Comparison of ENCODE assay signal across 10 cellular contexts in genomic region chr1:182069028-182069466, GRCh38. TPM values are rescaled to one million over a fixed set of nuclear protein-coding genes. Genes with fewer than 3 reads are reported as not detected.
DNase-seq lines count a peak whose midpoint lies in the region; ATAC-seq and TF ChIP-seq lines count a peak whose summit lies in the region.
"Had no signal": no experiment of that assay in that cellular context is flagged by ENCODE, and none has a peak within 500 bp of the region (broad histone marks: within the 10 kb centered on the region; RNA-seq: fewer than 3 reads in every experiment).

No MANE protein-coding gene starts in this region.

- H3K27ac ChIP-seq in prostate gland, result no peak overlapping the region
- H3K27ac ChIP-seq: SK-N-MC had no signal

- 8% methylated on average over 12 of the region's 12 CpGs for WGBS in prostate gland

- H3K36me3 ChIP-seq in prostate gland, result no peaks in the 10 kb centered on the region

- H3K9me3 ChIP-seq in prostate gland, result no peaks in the 10 kb centered on the region

- H3K4me1 ChIP-seq in prostate gland (replicated peaks), result no peaks in the 10 kb centered on the region

- peak; percentile 24 for DNase-seq in DMS79 (lab: John Stamatoyannopoulos, UW)
- peak; percentile 50 for DNase-seq in NCI-H2227 treated with DMSO at 0.1 percent for 48 hours (lab: John Stamatoyannopoulos, UW)
- peak; percentile 54 to 71 for DNase-seq in activated T-cell treated with anti-CD3 and anti-CD28 coated beads, Interleukin-2, amount 50 U/mL, for 48 hours
- peak; percentile 67 for DNase-seq in Right ventricle myocardium superior
- DNase-seq in prostate gland (ENCODE audit: low spot score), result peak; percentile 37
- no peak for DNase-seq in activated CD4-positive, CD25-positive, alpha-beta regulatory T cell (lab: John Stamatoyannopoulos, UW)
- DNase-seq: naive B cell had no signal

- intact Hi-C loops in Right ventricle myocardium superior (cut with DNase I) (no loop called here), prostate gland (cut with DNase I) (no loop called here)

- TF ChIP-seq CTCF in prostate gland (IDR thresholded peaks at IDR 0.05), result peak in 1 of 4 experiments; percentile 62

- H3K4me3 ChIP-seq in prostate gland, result no peak overlapping the region
- H3K4me3 ChIP-seq: SK-N-MC had no signal

- no peaks in the 10 kb centered on the region for H3K27me3 ChIP-seq in prostate gland (replicated peaks; ENCODE audit: insufficient read depth)

- no peak for TF ChIP-seq POLR2A in prostate gland (IDR thresholded peaks at IDR 0.05)

- ATAC-seq in HG02642 (IDR thresholded peaks at IDR 0.05; ENCODE audit: poor library complexity, unreplicated experiment) (peak; percentile 79), Right ventricle myocardium superior (ENCODE audit: poor library complexity) (peak; percentile 87), HG03439 (IDR thresholded peaks at IDR 0.05; ENCODE audit: unreplicated experiment) (no peak)

RNA-seq across cellular contexts. Expression of gene ZNF648, which starts 7.5 kb away (rescaled TPM):
- total RNA-seq in Right ventricle myocardium superior (not detected), prostate gland (under 1 TPM in 1 of 2 donors, not detected in 1; 0.34 TPM)

Comparison
In these comparisons a context has a peak if more than half of its experiments do, and no peak if none do; other contexts are left out.
1. DNase-seq: peak in DMS79 (single experiment), NCI-H2227 treated with DMSO at 0.1 percent for 48 hours (single experiment), activated T-cell treated with anti-CD3 and anti-CD28 coated beads, Interleukin-2, amount 50 U/mL, for 48 hours (2 of 2), Right ventricle myocardium superior (single experiment) and prostate gland (single experiment); none in activated CD4-positive, CD25-positive, alpha-beta regulatory T cell (0 of 4).